Comparison of ENCODE assay signal across 1 cellular context in genomic region chr13:112341446-112341845, GRCh38.
TF ChIP-seq lines count a peak whose summit lies in the region.

No MANE protein-coding gene starts in this region.

TF ChIP-seq in HEK293, 187 proteins besides CTCF, POLR2A, EP300 and RAD21 (continued from another document):
- peak; percentile 98 for TF ChIP-seq ZNF596 (tag by site-specific recombination; IDR thresholded peaks at IDR 0.05)
